In the genomic region with DNA sequence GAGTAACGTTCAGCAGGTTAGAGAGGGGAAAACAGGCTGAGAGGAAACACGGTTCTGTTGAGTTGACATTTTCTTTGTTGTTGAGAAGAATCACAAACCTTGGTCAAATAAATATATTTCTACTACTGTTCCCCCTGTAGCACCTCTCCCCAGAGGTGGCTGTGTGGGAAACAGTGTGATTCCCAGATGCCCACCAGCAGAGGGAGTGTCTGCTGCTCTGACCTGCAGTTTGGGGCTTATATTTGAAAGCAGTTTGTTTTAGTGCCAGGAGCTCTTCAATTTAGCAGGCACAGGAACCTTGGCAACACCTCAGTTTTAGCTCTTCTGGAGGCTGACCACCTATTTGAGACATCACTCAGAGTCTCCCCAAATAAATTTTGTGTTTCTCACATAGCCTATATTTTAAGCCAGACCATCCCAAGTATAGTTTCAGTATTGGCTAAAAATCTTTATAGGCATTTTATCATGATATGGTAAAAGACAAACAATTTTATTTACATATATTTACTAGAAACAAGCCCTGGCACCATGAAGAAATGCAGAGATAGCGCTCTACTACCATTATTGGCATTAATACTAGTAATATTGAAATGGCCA, we compare ENCODE assay signal across 8 cellular contexts.
A peak's percentile ranks its signal among the peaks of the same experiment; 100 is the strongest.
DNase-seq lines count a peak whose midpoint lies in the region; ATAC-seq, FAIRE-seq and TF ChIP-seq lines count a peak whose summit lies in the region.

No MANE protein-coding gene starts in this region.

- H3K27ac ChIP-seq in kidney (ENCODE audit: low read depth in 2 of 2, low read length in 2 of 2): no peak overlapping the region
- no peak overlapping the region for H3K27ac ChIP-seq in naive thymus-derived CD4-positive, alpha-beta T cell (ENCODE audit: low read depth, low read length)

- intact Hi-C loops in Caco-2 (cut with micrococcal nuclease; ENCODE audit: unreplicated experiment) (no loop called here), kidney (cut with DNase I) (no loop called here)
- intact Hi-C loops in naive thymus-derived CD4-positive, alpha-beta T cell (cut with micrococcal nuclease): no loop called here

- no peaks in the 10 kb centered on the region for H3K36me3 ChIP-seq in Caco-2 (ENCODE audit: control insufficient read depth, insufficient read depth, low read length)
- H3K36me3 ChIP-seq in kidney (ENCODE audit: control insufficient read depth in 1 of 2, insufficient read depth in 2 of 2, low read length in 2 of 2): peaks cover 0 to 5% of the 10 kb centered on the region in 2 donors
- peaks cover 3 to 24% (median 6%) of the 10 kb centered on the region in 3 experiments for H3K36me3 ChIP-seq in naive thymus-derived CD4-positive, alpha-beta T cell (ENCODE audit: control insufficient read depth in 2 of 3, insufficient read depth in 3 of 3, low read length in 3 of 3)

- H3K4me1 Mint-ChIP-seq in Caco-2 (ENCODE audit: low read depth, unreplicated experiment): no peaks in the 10 kb centered on the region
- H3K4me1 Mint-ChIP-seq in naive thymus-derived CD4-positive, alpha-beta T cell: peaks cover 0 to 11% (median 7%) of the 10 kb centered on the region in 7 donors

- TF ChIP-seq CTCF in Caco-2 (IDR thresholded peaks at IDR 0.05; ENCODE audit: insufficient read depth in 1 of 2, low read depth in 1 of 2, low read length in 1 of 2, severe bottlenecking in 1 of 2, unreplicated experiment in 1 of 2): peak; percentile 32 to 51
- TF ChIP-seq CTCF in kidney (IDR thresholded peaks at IDR 0.05; ENCODE audit: borderline replicate concordance, extremely low read depth, insufficient read depth): peak; percentile 21

- ATAC-seq in GM18867 (IDR thresholded peaks at IDR 0.05; ENCODE audit: unreplicated experiment): no peak
- ATAC-seq in naive thymus-derived CD4-positive, alpha-beta T cell: no peak
- ATAC-seq in HG03280 (IDR thresholded peaks at IDR 0.05; ENCODE audit: unreplicated experiment): no peak

- no peak overlapping the region for H3K4me3 Mint-ChIP-seq in Caco-2 (ENCODE audit: unreplicated experiment)
- no peak overlapping the region for H3K4me3 Mint-ChIP-seq in naive thymus-derived CD4-positive, alpha-beta T cell

- POLR2A ChIA-PET in Caco-2 (lab: Charles Lee): no interaction called here
- POLR2A ChIA-PET in naive thymus-derived CD4-positive, alpha-beta T cell (lab: Charles Lee): no interaction called here

- H3K9ac ChIP-seq in kidney (ENCODE audit: low read length in 2 of 2): no peak overlapping the region

- BruUV-seq in Caco-2 (replicated peaks; lab: Mats Ljungman, UMichigan): no TSS peak

- CTCF ChIA-PET in Caco-2 (lab: Charles Lee): interaction anchor here (1.0 kb wide), 1 partner anchor 42 kb away, joined by 3 read pairs; no protein-coding TSS in a partner anchor
- CTCF ChIA-PET in naive thymus-derived CD4-positive, alpha-beta T cell (lab: Charles Lee): no interaction called here

- H3K36me3 Mint-ChIP-seq in Caco-2 (ENCODE audit: insufficient read depth, unreplicated experiment): peaks cover 10% of the 10 kb centered on the region
- H3K36me3 Mint-ChIP-seq in naive thymus-derived CD4-positive, alpha-beta T cell: peaks cover 5 to 41% (median 34%) of the 10 kb centered on the region in 5 donors

- DNase-seq in Caco-2 (peak; percentile 16 to 26), HK-2 (ENCODE audit: unreplicated experiment) (peak; percentile 5), UCSD-AML1 (lab: John Stamatoyannopoulos, UW; ENCODE audit: unreplicated experiment) (peak; percentile 13), kidney (no peak), T-helper 2 cell (no peak)
- DNase-seq in naive thymus-derived CD4-positive, alpha-beta T cell: no peak

- no peaks in the 10 kb centered on the region for H3K27me3 Mint-ChIP-seq in Caco-2 (ENCODE audit: insufficient read depth, unreplicated experiment)
- no peaks in the 10 kb centered on the region for H3K27me3 Mint-ChIP-seq in naive thymus-derived CD4-positive, alpha-beta T cell

- H3K9me3 Mint-ChIP-seq in Caco-2 (ENCODE audit: unreplicated experiment): no peaks in the 10 kb centered on the region
- H3K9me3 Mint-ChIP-seq in naive thymus-derived CD4-positive, alpha-beta T cell: no peaks in the 10 kb centered on the region

- FAIRE-seq in kidney (lab: Jason Lieb, UNC): no peak

- H3K4me1 ChIP-seq in Caco-2 (peaks cover 5% of the 10 kb centered on the region; the same call in 1 of the 2 replicates), kidney (ENCODE audit: control insufficient read depth in 1 of 2, insufficient read depth in 1 of 2, low read depth in 1 of 2, low read length in 2 of 2) (no peaks in the 10 kb centered on the region)
- peaks cover 0 to 5% of the 10 kb centered on the region in 2 donors for H3K4me1 ChIP-seq in naive thymus-derived CD4-positive, alpha-beta T cell (ENCODE audit: control insufficient read depth in 2 of 2, insufficient read depth in 2 of 2, low read length in 2 of 2)

- H3K27ac Mint-ChIP-seq in Caco-2 (ENCODE audit: unreplicated experiment): no peak overlapping the region
- H3K27ac Mint-ChIP-seq in naive thymus-derived CD4-positive, alpha-beta T cell: peak overlapping the region in 1 of 9 donors; percentile 34

- H3K27me3 ChIP-seq in Caco-2 (replicated peaks; ENCODE audit: control insufficient read depth, insufficient read depth, low read length): no peaks in the 10 kb centered on the region
- H3K27me3 ChIP-seq in naive thymus-derived CD4-positive, alpha-beta T cell (ENCODE audit: control insufficient read depth in 2 of 2, insufficient read depth in 2 of 2, low read length in 2 of 2): no peaks in the 10 kb centered on the region

- H3K9me3 ChIP-seq in Caco-2 (no peaks in the 10 kb centered on the region), kidney (ENCODE audit: control insufficient read depth in 1 of 2, low read length in 2 of 2) (no peaks in the 10 kb centered on the region)
- no peaks in the 10 kb centered on the region for H3K9me3 ChIP-seq in naive thymus-derived CD4-positive, alpha-beta T cell (ENCODE audit: control insufficient read depth in 2 of 3, low read length in 3 of 3)

- H3K4me3 ChIP-seq in Caco-2 (ENCODE audit: low read depth, low read length) (no peak overlapping the region), kidney (ENCODE audit: low read length in 2 of 2) (no peak overlapping the region)
- H3K4me3 ChIP-seq in naive thymus-derived CD4-positive, alpha-beta T cell (ENCODE audit: low read length): no peak overlapping the region

Comparison
In these comparisons a context has a peak if more than half of its experiments do, and no peak if none do; other contexts are left out.
1. DNase-seq: peak in Caco-2 (2 of 2), HK-2 (single experiment) and UCSD-AML1 (single experiment); none in kidney (single experiment), naive thymus-derived CD4-positive, alpha-beta T cell (0 of 9) and T-helper 2 cell (0 of 5).